ENCODE assay signal across 1 cellular context in genomic region chr5:165201364-165202143, GRCh38.
TF ChIP-seq lines count a peak whose summit lies in the region.

No MANE protein-coding gene starts in this region.

TF ChIP-seq in GM12878, 131 proteins besides CTCF, POLR2A, EP300 and RAD21 (continued from another document):
- TF ChIP-seq, protein P1, sequence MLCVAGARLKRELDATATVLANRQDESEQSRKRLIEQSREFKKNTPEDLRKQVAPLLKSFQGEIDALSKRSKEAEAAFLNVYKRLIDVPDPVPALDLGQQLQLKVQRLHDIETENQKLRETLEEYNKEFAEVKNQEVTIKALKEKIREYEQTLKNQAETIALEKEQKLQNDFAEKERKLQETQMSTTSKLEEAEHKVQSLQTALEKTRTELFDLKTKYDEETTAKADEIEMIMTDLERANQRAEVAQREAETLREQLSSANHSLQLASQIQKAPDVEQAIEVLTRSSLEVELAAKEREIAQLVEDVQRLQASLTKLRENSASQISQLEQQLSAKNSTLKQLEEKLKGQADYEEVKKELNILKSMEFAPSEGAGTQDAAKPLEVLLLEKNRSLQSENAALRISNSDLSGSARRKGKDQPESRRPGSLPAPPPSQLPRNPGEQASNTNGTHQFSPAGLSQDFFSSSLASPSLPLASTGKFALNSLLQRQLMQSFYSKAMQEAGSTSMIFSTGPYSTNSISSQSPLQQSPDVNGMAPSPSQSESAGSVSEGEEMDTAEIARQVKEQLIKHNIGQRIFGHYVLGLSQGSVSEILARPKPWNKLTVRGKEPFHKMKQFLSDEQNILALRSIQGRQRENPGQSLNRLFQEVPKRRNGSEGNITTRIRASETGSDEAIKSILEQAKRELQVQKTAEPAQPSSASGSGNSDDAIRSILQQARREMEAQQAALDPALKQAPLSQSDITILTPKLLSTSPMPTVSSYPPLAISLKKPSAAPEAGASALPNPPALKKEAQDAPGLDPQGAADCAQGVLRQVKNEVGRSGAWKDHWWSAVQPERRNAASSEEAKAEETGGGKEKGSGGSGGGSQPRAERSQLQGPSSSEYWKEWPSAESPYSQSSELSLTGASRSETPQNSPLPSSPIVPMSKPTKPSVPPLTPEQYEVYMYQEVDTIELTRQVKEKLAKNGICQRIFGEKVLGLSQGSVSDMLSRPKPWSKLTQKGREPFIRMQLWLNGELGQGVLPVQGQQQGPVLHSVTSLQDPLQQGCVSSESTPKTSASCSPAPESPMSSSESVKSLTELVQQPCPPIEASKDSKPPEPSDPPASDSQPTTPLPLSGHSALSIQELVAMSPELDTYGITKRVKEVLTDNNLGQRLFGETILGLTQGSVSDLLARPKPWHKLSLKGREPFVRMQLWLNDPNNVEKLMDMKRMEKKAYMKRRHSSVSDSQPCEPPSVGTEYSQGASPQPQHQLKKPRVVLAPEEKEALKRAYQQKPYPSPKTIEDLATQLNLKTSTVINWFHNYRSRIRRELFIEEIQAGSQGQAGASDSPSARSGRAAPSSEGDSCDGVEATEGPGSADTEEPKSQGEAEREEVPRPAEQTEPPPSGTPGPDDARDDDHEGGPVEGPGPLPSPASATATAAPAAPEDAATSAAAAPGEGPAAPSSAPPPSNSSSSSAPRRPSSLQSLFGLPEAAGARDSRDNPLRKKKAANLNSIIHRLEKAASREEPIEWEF (IDR thresholded peaks at IDR 0.05; ENCODE audit: insufficient replicate concordance, low read depth, low read length): no peak
- TF ChIP-seq, protein P2, sequence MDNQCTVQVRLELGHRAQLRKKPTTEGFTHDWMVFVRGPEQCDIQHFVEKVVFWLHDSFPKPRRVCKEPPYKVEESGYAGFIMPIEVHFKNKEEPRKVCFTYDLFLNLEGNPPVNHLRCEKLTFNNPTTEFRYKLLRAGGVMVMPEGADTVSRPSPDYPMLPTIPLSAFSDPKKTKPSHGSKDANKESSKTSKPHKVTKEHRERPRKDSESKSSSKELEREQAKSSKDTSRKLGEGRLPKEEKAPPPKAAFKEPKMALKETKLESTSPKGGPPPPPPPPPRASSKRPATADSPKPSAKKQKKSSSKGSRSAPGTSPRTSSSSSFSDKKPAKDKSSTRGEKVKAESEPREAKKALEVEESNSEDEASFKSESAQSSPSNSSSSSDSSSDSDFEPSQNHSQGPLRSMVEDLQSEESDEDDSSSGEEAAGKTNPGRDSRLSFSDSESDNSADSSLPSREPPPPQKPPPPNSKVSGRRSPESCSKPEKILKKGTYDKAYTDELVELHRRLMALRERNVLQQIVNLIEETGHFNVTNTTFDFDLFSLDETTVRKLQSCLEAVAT (IDR thresholded peaks at IDR 0.05): no peak
- TF ChIP-seq, protein P3, sequence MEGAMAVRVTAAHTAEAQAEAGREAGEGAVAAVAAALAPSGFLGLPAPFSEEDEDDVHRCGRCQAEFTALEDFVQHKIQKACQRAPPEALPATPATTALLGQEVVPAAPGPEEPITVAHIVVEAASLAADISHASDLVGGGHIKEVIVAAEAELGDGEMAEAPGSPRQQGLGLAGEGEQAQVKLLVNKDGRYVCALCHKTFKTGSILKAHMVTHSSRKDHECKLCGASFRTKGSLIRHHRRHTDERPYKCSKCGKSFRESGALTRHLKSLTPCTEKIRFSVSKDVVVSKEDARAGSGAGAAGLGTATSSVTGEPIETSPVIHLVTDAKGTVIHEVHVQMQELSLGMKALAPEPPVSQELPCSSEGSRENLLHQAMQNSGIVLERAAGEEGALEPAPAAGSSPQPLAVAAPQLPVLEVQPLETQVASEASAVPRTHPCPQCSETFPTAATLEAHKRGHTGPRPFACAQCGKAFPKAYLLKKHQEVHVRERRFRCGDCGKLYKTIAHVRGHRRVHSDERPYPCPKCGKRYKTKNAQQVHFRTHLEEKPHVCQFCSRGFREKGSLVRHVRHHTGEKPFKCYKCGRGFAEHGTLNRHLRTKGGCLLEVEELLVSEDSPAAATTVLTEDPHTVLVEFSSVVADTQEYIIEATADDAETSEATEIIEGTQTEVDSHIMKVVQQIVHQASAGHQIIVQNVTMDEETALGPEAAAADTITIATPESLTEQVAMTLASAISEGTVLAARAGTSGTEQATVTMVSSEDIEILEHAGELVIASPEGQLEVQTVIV (IDR thresholded peaks at IDR 0.05; ENCODE audit: borderline replicate concordance, partially characterized antibody): no peak
- TF ChIP-seq MAX (IDR thresholded peaks at IDR 0.05; ENCODE audit: low read depth, low read length) (no peak), BACH1 (IDR thresholded peaks at IDR 0.05; ENCODE audit: borderline replicate concordance) (no peak), CBX5 (IDR thresholded peaks at IDR 0.05; ENCODE audit: low read depth) (no peak), ZNF384 (IDR thresholded peaks at IDR 0.05; ENCODE audit: borderline replicate concordance, low read depth, low read length) (no peak)
TF ChIP-seq in GM12878: peak in this region for 0.
